In the genomic region with DNA sequence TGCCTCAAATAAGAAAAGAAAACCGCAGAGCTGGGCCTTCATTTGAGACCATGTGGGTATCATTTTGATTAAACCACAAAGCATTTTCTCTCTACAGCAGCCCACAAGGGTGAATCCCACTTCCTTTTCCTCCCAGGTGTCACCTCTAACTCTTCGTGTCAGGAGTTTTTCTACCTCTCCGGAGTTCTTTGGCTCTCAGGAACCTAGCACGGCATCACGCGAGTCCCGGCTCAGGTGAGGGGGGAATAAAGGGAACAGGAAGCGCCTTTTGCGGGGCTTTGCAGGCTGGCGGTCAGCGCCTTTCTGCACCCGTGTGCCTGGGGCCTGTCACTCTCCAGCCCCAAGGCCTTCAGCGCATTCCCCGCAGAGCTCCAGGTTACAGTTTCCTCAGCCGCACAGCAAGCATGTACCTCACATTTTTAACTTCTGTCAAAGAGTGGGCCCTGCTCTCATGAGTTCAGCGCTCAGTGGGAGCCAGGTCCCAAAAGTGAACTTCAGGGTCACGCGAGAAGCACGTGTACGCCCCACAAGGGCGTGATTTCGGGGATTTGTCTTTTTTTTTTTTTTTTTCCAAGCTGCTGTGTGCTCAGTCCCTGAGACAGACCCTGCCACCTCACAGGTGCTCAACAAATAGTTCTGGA, we compare ENCODE assay signal across 1 cellular context.
TF ChIP-seq lines count a peak whose summit lies in the region.

No MANE protein-coding gene starts in this region.

TF ChIP-seq in GM12878, 131 proteins besides CTCF, POLR2A, EP300 and RAD21 (continued from another document):
- TF ChIP-seq NR2C2 (IDR thresholded peaks at IDR 0.05; ENCODE audit: borderline replicate concordance, control insufficient read depth, insufficient read length, low read depth) (no peak), HDAC6 (IDR thresholded peaks at IDR 0.05; ENCODE audit: unreplicated experiment) (no peak), ETV6 (conservative IDR thresholded peaks at IDR 0.05 in 1 of 2, IDR thresholded peaks at IDR 0.05 in 1 of 2; ENCODE audit: borderline replicate concordance in 1 of 2, low read depth in 1 of 2) (peak in 1 of 2 experiments; percentile 74; a peak in 1 of 4 replicates), JUNB (IDR thresholded peaks at IDR 0.05) (peak; percentile 19; the same call in 1 of the 2 replicates), MTA2 (IDR thresholded peaks at IDR 0.05; ENCODE audit: low read depth) (0 out of 2 replicates have a peak, but pooled peaks have one; percentile 7), CHD4 (IDR thresholded peaks at IDR 0.05) (no peak), CBX5 (IDR thresholded peaks at IDR 0.05; ENCODE audit: low read depth) (0 out of 2 replicates have a peak, but pooled peaks have one; percentile 18), YBX1 (IDR thresholded peaks at IDR 0.05) (no peak), HDAC2 (IDR thresholded peaks at IDR 0.05) (no peak), FOXK2 (IDR thresholded peaks at IDR 0.05) (no peak), ZBED1 (IDR thresholded peaks at IDR 0.05; ENCODE audit: borderline replicate concordance) (peak; percentile 36; the same call in 1 of the 2 replicates), ZNF384 (IDR thresholded peaks at IDR 0.05; ENCODE audit: borderline replicate concordance, low read depth, low read length) (peak; percentile 75), ZNF24 (IDR thresholded peaks at IDR 0.05) (no peak), GABPA (IDR thresholded peaks at IDR 0.05; ENCODE audit: low read depth) (0 out of 2 replicates have a peak, but pooled peaks have one; percentile 35), SREBF2 (IDR thresholded peaks at IDR 0.05; ENCODE audit: low read length) (no peak), BRCA1 (IDR thresholded peaks at IDR 0.05; ENCODE audit: low read depth, low read length) (peak; percentile 59; the same call in 1 of the 2 replicates), MTA3 (IDR thresholded peaks at IDR 0.05; ENCODE audit: borderline replicate concordance, low read length) (peak; percentile 74; the same call in 1 of the 2 replicates), ASH2L (IDR thresholded peaks at IDR 0.05; ENCODE audit: borderline replicate concordance, low read depth) (no peak), CEBPB (IDR thresholded peaks at IDR 0.05; ENCODE audit: borderline replicate concordance in 1 of 2, low read depth in 2 of 2, low read length in 2 of 2) (no peak), FOXM1 (IDR thresholded peaks at IDR 0.05; ENCODE audit: low read depth, low read length) (peak; percentile 96), NFYA (IDR thresholded peaks at IDR 0.05; ENCODE audit: borderline replicate concordance, low read depth, low read length) (no peak), MYB (IDR thresholded peaks at IDR 0.05; ENCODE audit: borderline replicate concordance, low read depth, low read length) (no peak), CBFB (IDR thresholded peaks at IDR 0.05; ENCODE audit: low read depth) (peak; percentile 68), EED (IDR thresholded peaks at IDR 0.05; ENCODE audit: low read depth) (peak; percentile 54; the same call in 1 of the 2 replicates), POU2F2 (IDR thresholded peaks at IDR 0.05; ENCODE audit: borderline replicate concordance, low read depth, low read length) (0 out of 3 replicates have a peak, but pooled peaks have one; percentile 3), STAT1 (conservative IDR thresholded peaks at IDR 0.05) (no peak), CREM (IDR thresholded peaks at IDR 0.05; ENCODE audit: low read depth) (peak; percentile 32), TCF7 (IDR thresholded peaks at IDR 0.05; ENCODE audit: borderline replicate concordance) (peak; percentile 18; the same call in 1 of the 2 replicates), PAX5 (IDR thresholded peaks at IDR 0.05; ENCODE audit: borderline replicate concordance, low read depth, low read length) (peak; percentile 38; the same call in 1 of the 2 replicates)
- TF ChIP-seq, protein P1, sequence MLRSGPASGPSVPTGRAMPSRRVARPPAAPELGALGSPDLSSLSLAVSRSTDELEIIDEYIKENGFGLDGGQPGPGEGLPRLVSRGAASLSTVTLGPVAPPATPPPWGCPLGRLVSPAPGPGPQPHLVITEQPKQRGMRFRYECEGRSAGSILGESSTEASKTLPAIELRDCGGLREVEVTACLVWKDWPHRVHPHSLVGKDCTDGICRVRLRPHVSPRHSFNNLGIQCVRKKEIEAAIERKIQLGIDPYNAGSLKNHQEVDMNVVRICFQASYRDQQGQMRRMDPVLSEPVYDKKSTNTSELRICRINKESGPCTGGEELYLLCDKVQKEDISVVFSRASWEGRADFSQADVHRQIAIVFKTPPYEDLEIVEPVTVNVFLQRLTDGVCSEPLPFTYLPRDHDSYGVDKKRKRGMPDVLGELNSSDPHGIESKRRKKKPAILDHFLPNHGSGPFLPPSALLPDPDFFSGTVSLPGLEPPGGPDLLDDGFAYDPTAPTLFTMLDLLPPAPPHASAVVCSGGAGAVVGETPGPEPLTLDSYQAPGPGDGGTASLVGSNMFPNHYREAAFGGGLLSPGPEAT (IDR thresholded peaks at IDR 0.05; ENCODE audit: low read depth) = peak; percentile 42; the same call in 1 of the 2 replicates
- TF ChIP-seq, protein P2, sequence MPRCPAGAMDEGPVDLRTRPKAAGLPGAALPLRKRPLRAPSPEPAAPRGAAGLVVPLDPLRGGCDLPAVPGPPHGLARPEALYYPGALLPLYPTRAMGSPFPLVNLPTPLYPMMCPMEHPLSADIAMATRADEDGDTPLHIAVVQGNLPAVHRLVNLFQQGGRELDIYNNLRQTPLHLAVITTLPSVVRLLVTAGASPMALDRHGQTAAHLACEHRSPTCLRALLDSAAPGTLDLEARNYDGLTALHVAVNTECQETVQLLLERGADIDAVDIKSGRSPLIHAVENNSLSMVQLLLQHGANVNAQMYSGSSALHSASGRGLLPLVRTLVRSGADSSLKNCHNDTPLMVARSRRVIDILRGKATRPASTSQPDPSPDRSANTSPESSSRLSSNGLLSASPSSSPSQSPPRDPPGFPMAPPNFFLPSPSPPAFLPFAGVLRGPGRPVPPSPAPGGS (IDR thresholded peaks at IDR 0.05; ENCODE audit: borderline replicate concordance, insufficient read depth, low read depth, low read length, poor library complexity, severe bottlenecking) = no peak
- TF ChIP-seq, protein P3, sequence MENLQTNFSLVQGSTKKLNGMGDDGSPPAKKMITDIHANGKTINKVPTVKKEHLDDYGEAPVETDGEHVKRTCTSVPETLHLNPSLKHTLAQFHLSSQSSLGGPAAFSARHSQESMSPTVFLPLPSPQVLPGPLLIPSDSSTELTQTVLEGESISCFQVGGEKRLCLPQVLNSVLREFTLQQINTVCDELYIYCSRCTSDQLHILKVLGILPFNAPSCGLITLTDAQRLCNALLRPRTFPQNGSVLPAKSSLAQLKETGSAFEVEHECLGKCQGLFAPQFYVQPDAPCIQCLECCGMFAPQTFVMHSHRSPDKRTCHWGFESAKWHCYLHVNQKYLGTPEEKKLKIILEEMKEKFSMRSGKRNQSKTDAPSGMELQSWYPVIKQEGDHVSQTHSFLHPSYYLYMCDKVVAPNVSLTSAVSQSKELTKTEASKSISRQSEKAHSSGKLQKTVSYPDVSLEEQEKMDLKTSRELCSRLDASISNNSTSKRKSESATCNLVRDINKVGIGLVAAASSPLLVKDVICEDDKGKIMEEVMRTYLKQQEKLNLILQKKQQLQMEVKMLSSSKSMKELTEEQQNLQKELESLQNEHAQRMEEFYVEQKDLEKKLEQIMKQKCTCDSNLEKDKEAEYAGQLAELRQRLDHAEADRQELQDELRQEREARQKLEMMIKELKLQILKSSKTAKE (IDR thresholded peaks at IDR 0.05; ENCODE audit: low read depth, poor library complexity, severe bottlenecking) = peak; percentile 27
